ENCODE assay signal across 9 cellular contexts in the genomic region with DNA sequence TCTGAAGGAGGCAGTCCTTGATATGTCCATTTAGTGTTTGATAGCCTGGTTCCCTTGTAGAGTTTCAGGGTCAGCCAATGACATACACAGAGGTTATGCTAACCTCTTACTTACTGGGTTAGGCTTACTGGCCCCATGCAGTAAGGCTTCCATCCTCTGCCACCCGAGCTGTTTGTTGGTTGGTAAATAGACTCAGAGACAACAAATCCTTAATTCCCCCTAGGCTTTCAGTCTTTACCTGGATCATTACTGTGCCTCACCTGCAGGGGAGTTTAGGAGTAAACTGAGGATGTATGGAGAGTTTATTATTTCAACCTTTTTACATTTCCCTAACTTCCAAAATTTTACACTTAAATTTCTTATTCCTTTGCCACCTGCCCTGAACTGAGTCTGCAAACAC.
"Had no signal": no experiment of that assay in that cellular context is flagged by ENCODE, and none has a peak within 500 bp of the region (broad histone marks: within the 10 kb centered on the region; RNA-seq: fewer than 3 reads in every experiment).

No MANE protein-coding gene starts in this region.

- H3K4me3 Mint-ChIP-seq: HFFc6, IgD-negative memory B cell had no signal

- H3K9me3 Mint-ChIP-seq: IgD-negative memory B cell had no signal

- FAIRE-seq: HepG2 had no signal

- ATAC-seq: HCT116, HepG2 had no signal

- H3K4me1 Mint-ChIP-seq: IgD-negative memory B cell had no signal

- H3K36me3 Mint-ChIP-seq: IgD-negative memory B cell had no signal

- H3K36me3 ChIP-seq: HAP-1 had no signal

- H3K4me2 ChIP-seq: KMS-11 had no signal

- H3K27ac ChIP-seq: GM23248, HL-60, KMS-11 had no signal

- H3K27me3 Mint-ChIP-seq: IgD-negative memory B cell had no signal

- DNase-seq: GM23248, HFFc6, KBM-7 had no signal

- H3K9ac ChIP-seq: GM23248, KMS-11 had no signal

- H2AFZ ChIP-seq: GM23248 had no signal

- H3K27ac Mint-ChIP-seq: HFFc6, IgD-negative memory B cell had no signal

- H3K4me3 ChIP-seq: GM23248, HAP-1 had no signal
